Comparison of ENCODE assay signal across 24 cellular contexts in the genomic region with DNA sequence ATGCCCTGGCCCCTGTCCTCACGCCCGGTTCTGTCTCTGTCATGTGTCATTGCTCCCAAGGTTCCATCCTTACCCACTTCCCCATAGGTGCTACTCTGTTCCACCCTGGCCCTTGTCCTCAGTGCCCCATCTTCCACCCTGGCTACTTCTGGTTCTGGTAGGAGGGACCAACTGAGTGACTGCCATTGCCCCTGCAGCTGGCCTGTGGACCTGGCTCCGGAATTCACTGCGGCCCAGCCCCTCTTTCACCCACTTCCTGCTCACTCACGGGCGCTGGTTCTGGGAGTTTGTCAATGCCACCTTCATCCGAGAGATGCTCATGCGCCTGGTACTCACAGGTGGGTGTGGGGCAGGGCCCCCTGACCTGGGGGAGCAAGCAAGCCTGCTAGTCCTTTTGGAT. TPM values are rescaled to one million over a fixed set of nuclear protein-coding genes. Genes with fewer than 3 reads are reported as not detected.
"Had no signal": no experiment of that assay in that cellular context is flagged by ENCODE, and none has a peak within 500 bp of the region (broad histone marks: within the 10 kb centered on the region; RNA-seq: fewer than 3 reads in every experiment).

No MANE protein-coding gene starts in this region.

- ATAC-seq: body of pancreas; left lobe of liver; natural killer cell treated with Interleukin-12 subunit alpha and Interleukin-12 subunit beta and Interleukin-15 and Interleukin-18, amount 100 ng/mL, for 72 hours; right lobe of liver; stimulated activated memory B cell treated with anti-CD40 and anti-IgM and Interleukin-4, amounts not matched to agents 10 μg/mL and 1 μg/mL and 100 μg/mL, for 72 hours; T-helper 17 cell had no signal

- H3K36me3 ChIP-seq: cardiac muscle cell, right lobe of liver, suprapubic skin, tibial nerve had no signal

- DNase-seq: activated CD4-positive, alpha-beta memory T cell treated with anti-CD3 and anti-CD28 coated beads for 36 hours; activated CD4-positive, alpha-beta T cell treated with anti-CD3 and anti-CD28 coated beads for 48 hours; activated effector memory CD4-positive, alpha-beta T cell treated with anti-CD3 and anti-CD28 coated beads, Interleukin-2, amount 50 U/mL, for 16 hours; activated naive CD4-positive, alpha-beta T cell treated with anti-CD3 and anti-CD28 coated beads, Interleukin-2, amount 10 ng/mL, durations not matched to agents 7 days and 5 days; activated T-cell treated with anti-CD3 and anti-CD28 coated beads for 4 hours; anterior cingulate cortex; body of pancreas; dermis blood vessel endothelial cell; effector memory CD4-positive, alpha-beta T cell; foreskin melanocyte; immature natural killer cell; small intestine; stimulated activated CD4-positive, alpha-beta T cell treated with anti-CD3 and anti-CD28 coated beads, Interleukin-15, amount 100 ng/mL, for 24 hours; stomach; T-helper 17 cell had no signal

- H3K4me3 ChIP-seq: body of pancreas, cardiac muscle cell, lung, right lobe of liver, stomach, suprapubic skin, tibial nerve had no signal

- H3K9me3 ChIP-seq: body of pancreas, right lobe of liver, suprapubic skin had no signal

- H3K27ac ChIP-seq: body of pancreas, cardiac muscle cell, parathyroid adenoma, right lobe of liver, suprapubic skin, tibial nerve had no signal

- H3K27me3 ChIP-seq: body of pancreas, right lobe of liver, stomach, suprapubic skin, tibial nerve had no signal

- H3K9ac ChIP-seq: parathyroid adenoma had no signal

RNA-seq across cellular contexts. Expression of a gene that starts 7.4 kb away (rescaled TPM):
- polyA plus RNA-seq: cardiac muscle cell had no signal
